ENCODE assay signal across 1 cellular context in genomic region chr21:42567861-42568260, GRCh38.
TF ChIP-seq lines count a peak whose summit lies in the region.

No MANE protein-coding gene starts in this region.

TF ChIP-seq in GM12878, 131 proteins besides CTCF, POLR2A, EP300 and RAD21:
- TF ChIP-seq ZNF384 (IDR thresholded peaks at IDR 0.05; ENCODE audit: borderline replicate concordance, low read depth, low read length) (no peak), ZBTB4 (CRISPR knock-in tag; IDR thresholded peaks at IDR 0.05) (no peak), IRF4 (IDR thresholded peaks at IDR 0.05; ENCODE audit: low read depth, low read length) (no peak), ZNF24 (IDR thresholded peaks at IDR 0.05) (no peak), SUZ12 (IDR thresholded peaks at IDR 0.05; ENCODE audit: unreplicated experiment) (no peak)
- TF ChIP-seq, protein P1, sequence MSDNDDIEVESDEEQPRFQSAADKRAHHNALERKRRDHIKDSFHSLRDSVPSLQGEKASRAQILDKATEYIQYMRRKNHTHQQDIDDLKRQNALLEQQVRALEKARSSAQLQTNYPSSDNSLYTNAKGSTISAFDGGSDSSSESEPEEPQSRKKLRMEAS (IDR thresholded peaks at IDR 0.05; ENCODE audit: low read depth, low read length), result no peak
- TF ChIP-seq, protein P2, sequence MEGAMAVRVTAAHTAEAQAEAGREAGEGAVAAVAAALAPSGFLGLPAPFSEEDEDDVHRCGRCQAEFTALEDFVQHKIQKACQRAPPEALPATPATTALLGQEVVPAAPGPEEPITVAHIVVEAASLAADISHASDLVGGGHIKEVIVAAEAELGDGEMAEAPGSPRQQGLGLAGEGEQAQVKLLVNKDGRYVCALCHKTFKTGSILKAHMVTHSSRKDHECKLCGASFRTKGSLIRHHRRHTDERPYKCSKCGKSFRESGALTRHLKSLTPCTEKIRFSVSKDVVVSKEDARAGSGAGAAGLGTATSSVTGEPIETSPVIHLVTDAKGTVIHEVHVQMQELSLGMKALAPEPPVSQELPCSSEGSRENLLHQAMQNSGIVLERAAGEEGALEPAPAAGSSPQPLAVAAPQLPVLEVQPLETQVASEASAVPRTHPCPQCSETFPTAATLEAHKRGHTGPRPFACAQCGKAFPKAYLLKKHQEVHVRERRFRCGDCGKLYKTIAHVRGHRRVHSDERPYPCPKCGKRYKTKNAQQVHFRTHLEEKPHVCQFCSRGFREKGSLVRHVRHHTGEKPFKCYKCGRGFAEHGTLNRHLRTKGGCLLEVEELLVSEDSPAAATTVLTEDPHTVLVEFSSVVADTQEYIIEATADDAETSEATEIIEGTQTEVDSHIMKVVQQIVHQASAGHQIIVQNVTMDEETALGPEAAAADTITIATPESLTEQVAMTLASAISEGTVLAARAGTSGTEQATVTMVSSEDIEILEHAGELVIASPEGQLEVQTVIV (IDR thresholded peaks at IDR 0.05; ENCODE audit: borderline replicate concordance, partially characterized antibody), result no peak
TF ChIP-seq in GM12878: peak in this region for 0.
